In genomic region chr18:48878471-48878870, GRCh38 we compare ENCODE assay signal across 15 cellular contexts.
DNase-seq lines count a peak whose midpoint lies in the region; ATAC-seq and TF ChIP-seq lines count a peak whose summit lies in the region.
"Had no signal": no experiment of that assay in that cellular context is flagged by ENCODE, and none has a peak within 500 bp of the region (broad histone marks: within the 10 kb centered on the region; RNA-seq: fewer than 3 reads in every experiment).

No MANE protein-coding gene starts in this region.

- peaks cover 9% of the 10 kb centered on the region for H3K36me3 Mint-ChIP-seq in mesothelial cell of epicardium
- H3K36me3 Mint-ChIP-seq: memory B cell had no signal

- H3K27ac ChIP-seq in upper lobe of right lung: no peak overlapping the region

- H3K9me3 ChIP-seq in upper lobe of right lung: no peaks in the 10 kb centered on the region

- TF ChIP-seq CTCF in mesothelial cell of epicardium (IDR thresholded peaks at IDR 0.05; ENCODE audit: unreplicated experiment): no peak
- no peak for TF ChIP-seq CTCF in upper lobe of right lung (IDR thresholded peaks at IDR 0.05)

- peak; percentile 21 for ATAC-seq in Right ventricle myocardium inferior
- no peak for ATAC-seq in Right ventricle myocardium superior (ENCODE audit: poor library complexity)
- peak; percentile 27 to 33 for ATAC-seq in left cardiac atrium
- ATAC-seq in upper lobe of right lung: peak; percentile 75
- ATAC-seq: activated T-cell treated with anti-CD3 and anti-CD28 coated beads, Interleukin-2, amount 50 U/mL, for 72 hours had no signal

- H3K27me3 Mint-ChIP-seq in mesothelial cell of epicardium (ENCODE audit: low read depth): no peaks in the 10 kb centered on the region

- no peak overlapping the region for H3K4me3 Mint-ChIP-seq in mesothelial cell of epicardium
- H3K4me3 Mint-ChIP-seq: activated CD4-positive, alpha-beta T cell treated with anti-CD3 and anti-CD28 coated beads, Interleukin-2, amount 10 ng/mL, durations not matched to agents 7 days and 5 days; activated T-cell treated with anti-CD3 and anti-CD28 coated beads, Interleukin-2, amount 50 U/mL, for 72 hours; CD8-positive, alpha-beta memory T cell; memory B cell had no signal

- H3K36me3 ChIP-seq in upper lobe of right lung: no peaks in the 10 kb centered on the region

- no peaks in the 10 kb centered on the region for H3K27me3 ChIP-seq in upper lobe of right lung

- peaks cover 3% of the 10 kb centered on the region for H3K4me1 ChIP-seq in upper lobe of right lung

- DNase-seq in Right ventricle myocardium inferior (ENCODE audit: missing footprints) (no peak), Right ventricle myocardium superior (no peak), left cardiac atrium (peak; percentile 28), mesothelial cell of epicardium (ENCODE audit: low spot score in 2 of 2, unreplicated experiment in 2 of 2) (no peak), upper lobe of right lung (peak; percentile 67), NCI-H2171 (lab: John Stamatoyannopoulos, UW) (no peak), ecto neural progenitor cell (ENCODE audit: low spot score) (no peak), COLO668 (lab: John Stamatoyannopoulos, UW; ENCODE audit: unreplicated experiment) (no peak)
- DNase-seq: activated CD4-positive, alpha-beta T cell treated with anti-CD3 and anti-CD28 coated beads, Interleukin-2, amount 10 ng/mL, durations not matched to agents 7 days and 5 days; activated T-cell treated with anti-CD3 and anti-CD28 coated beads, Interleukin-2, amount 50 U/mL, for 72 hours; CD8-positive, alpha-beta memory T cell; NCI-H2227 treated with DMSO at 0.1 percent for 48 hours; stimulated activated CD4-positive, alpha-beta T cell treated with anti-CD3 and anti-CD28 coated beads, Interleukin-15, amount 100 ng/mL, for 24 hours; T-helper 9 cell had no signal

- peaks cover 10% of the 10 kb centered on the region for H3K9me3 Mint-ChIP-seq in mesothelial cell of epicardium
- H3K9me3 Mint-ChIP-seq: activated CD4-positive, alpha-beta T cell treated with anti-CD3 and anti-CD28 coated beads, Interleukin-2, amount 10 ng/mL, durations not matched to agents 7 days and 5 days; activated T-cell treated with anti-CD3 and anti-CD28 coated beads, Interleukin-2, amount 50 U/mL, for 72 hours; CD8-positive, alpha-beta memory T cell; memory B cell had no signal

- peak overlapping the region; percentile 98 for H3K27ac Mint-ChIP-seq in mesothelial cell of epicardium
- H3K27ac Mint-ChIP-seq: activated CD4-positive, alpha-beta T cell treated with anti-CD3 and anti-CD28 coated beads, Interleukin-2, amount 10 ng/mL, durations not matched to agents 7 days and 5 days; activated T-cell treated with anti-CD3 and anti-CD28 coated beads, Interleukin-2, amount 50 U/mL, for 72 hours; memory B cell had no signal

- intact Hi-C loops in Right ventricle myocardium inferior (cut with DNase I): no loop called here
- intact Hi-C loops in Right ventricle myocardium superior (cut with DNase I): no loop called here
- intact Hi-C loops in left cardiac atrium (cut with DNase I): no loop called here
- intact Hi-C loops in upper lobe of right lung (cut with DNase I): no loop called here

- H3K4me3 ChIP-seq in upper lobe of right lung: peak overlapping the region; percentile 23

- H3K4me1 Mint-ChIP-seq in mesothelial cell of epicardium: peaks cover 54% of the 10 kb centered on the region
- H3K4me1 Mint-ChIP-seq: memory B cell had no signal

Comparison
In these comparisons a context has a peak if more than half of its experiments do, and no peak if none do; other contexts are left out.
1. DNase-seq: peak in left cardiac atrium (single experiment) and upper lobe of right lung (single experiment); none in Right ventricle myocardium inferior (single experiment), Right ventricle myocardium superior (single experiment), mesothelial cell of epicardium (0 of 2), NCI-H2171 (single experiment), ecto neural progenitor cell (single experiment) and COLO668 (single experiment).